Comparison of ENCODE assay signal across 23 cellular contexts in genomic region chr16:65666132-65666869, GRCh38.
DNase-seq lines count a peak whose midpoint lies in the region; ATAC-seq, FAIRE-seq and TF ChIP-seq lines count a peak whose summit lies in the region.
"Had no signal": no experiment of that assay in that cellular context is flagged by ENCODE, and none has a peak within 500 bp of the region (broad histone marks: within the 10 kb centered on the region; RNA-seq: fewer than 3 reads in every experiment).

No MANE protein-coding gene starts in this region.

- TF ChIP-seq CTCF in PC-3 (conservative IDR thresholded peaks at IDR 0.05; ENCODE audit: low read depth, low read length): no peak
- no peak for TF ChIP-seq CTCF in H1 (IDR thresholded peaks at IDR 0.05; ENCODE audit: control extremely low read depth in 1 of 3, insufficient read depth in 1 of 3, low read depth in 1 of 3, low read length in 3 of 3)
- TF ChIP-seq CTCF in nephron progenitor cell (IDR thresholded peaks at IDR 0.05): no peak

- H3K4me1 ChIP-seq in PC-3 (ENCODE audit: insufficient read depth, low read length) (peaks cover 46% of the 10 kb centered on the region), H1 (replicated peaks in 1 of 4; ENCODE audit: control insufficient read depth in 3 of 4, insufficient read depth in 4 of 4, low read length in 3 of 4) (peaks cover 0 to 5% (median 2%) of the 10 kb centered on the region in 4 experiments; a peak in 3 of 7 replicates)
- H3K4me1 ChIP-seq: ascending aorta, gastrocnemius medialis had no signal

- H4K8ac ChIP-seq in H1 (ENCODE audit: extremely low read depth, insufficient read depth, low read length): no peak overlapping the region

- H2BK12ac ChIP-seq in H1 (ENCODE audit: low read depth, low read length): no peak overlapping the region; the same call in 1 of the 2 replicates

- no peak overlapping the region for H2BK120ac ChIP-seq in H1 (replicated peaks; ENCODE audit: low read depth, low read length)

- H3K23ac ChIP-seq in H1 (ENCODE audit: insufficient read length): no peak overlapping the region

- TF ChIP-seq RAD21 in H1 (IDR thresholded peaks at IDR 0.05 in 1 of 2, conservative IDR thresholded peaks at IDR 0.05 in 1 of 2; ENCODE audit: low read depth in 2 of 2, low read length in 2 of 2): no peak

- no peak overlapping the region for H4K5ac ChIP-seq in H1 (ENCODE audit: insufficient read length, low read depth, low read length)

- H3K9ac ChIP-seq in PC-3 (ENCODE audit: low read length) (no peak overlapping the region; the same call in 1 of the 2 replicates), H1 (replicated peaks in 1 of 4; ENCODE audit: extremely low read depth in 1 of 4, low read depth in 3 of 4, low read length in 3 of 4) (no peak overlapping the region)

- peak; percentile 23 for DNase-seq in COLO668 (lab: John Stamatoyannopoulos, UW; ENCODE audit: unreplicated experiment)
- DNase-seq in PC-3: peak; percentile 85
- DNase-seq in H1 (ENCODE audit: low read depth in 1 of 2, low spot score in 2 of 2): no peak
- no peak for DNase-seq in nephron progenitor cell
- DNase-seq in activated T-cell treated with anti-CD3 and anti-CD28 coated beads, Interleukin-2, amount 50 U/mL, for 48 hours: no peak
- no peak for DNase-seq in RCC 7860 (ENCODE audit: low spot score)
- no peak for DNase-seq in NCI-H1417 (lab: John Stamatoyannopoulos, UW)
- DNase-seq: ACHN; activated naive CD4-positive, alpha-beta T cell treated with anti-CD3 and anti-CD28 coated beads, Interleukin-2, amount 10 ng/mL, durations not matched to agents 7 days and 5 days; gastrocnemius medialis; NCI-H1048; NCI-H2081; NCI-H510A treated with DMSO at 0.1 percent for 48 hours; SIG-M5 had no signal

- no peak overlapping the region for H2BK15ac ChIP-seq in H1 (ENCODE audit: low read length)

- no peak overlapping the region for H3K4ac ChIP-seq in H1 (replicated peaks; ENCODE audit: insufficient read length, low read depth, low read length)

- no peaks in the 10 kb centered on the region for H3F3A ChIP-seq in PC-3 (ENCODE audit: low read length, unreplicated experiment)

- no peaks in the 10 kb centered on the region for H3K79me1 ChIP-seq in H1 (ENCODE audit: low read depth, low read length)

- no peak overlapping the region for H3K14ac ChIP-seq in H1 (ENCODE audit: insufficient read length)

- H3K9me3 ChIP-seq in PC-3 (ENCODE audit: low read length): no peaks in the 10 kb centered on the region
- H3K9me3 ChIP-seq in H1 (ENCODE audit: insufficient read depth in 2 of 2, low read depth in 1 of 2, low read length in 1 of 2): peaks cover 0 to 3% of the 10 kb centered on the region in 2 experiments; a peak in 1 of 4 replicates
- H3K9me3 ChIP-seq: ascending aorta, gastrocnemius medialis had no signal

- H3K4me1 Mint-ChIP-seq in nephron progenitor cell: peaks cover 68% of the 10 kb centered on the region
- H3K4me1 Mint-ChIP-seq: activated naive CD4-positive, alpha-beta T cell treated with anti-CD3 and anti-CD28 coated beads, Interleukin-2, amount 10 ng/mL, durations not matched to agents 7 days and 5 days had no signal

- H3K23me2 ChIP-seq in H1 (ENCODE audit: low read depth, low read length): no peaks in the 10 kb centered on the region

- H3K4me2 ChIP-seq in PC-3 (ENCODE audit: low read length) (peak overlapping the region; percentile 60), H1 (ENCODE audit: insufficient read depth in 1 of 2, low read depth in 2 of 2, low read length in 2 of 2) (peak overlapping the region in 1 of 2 experiments; percentile 15; a peak in 1 of 4 replicates)

- no peak overlapping the region; the same call in 1 of the 2 replicates for H2AK5ac ChIP-seq in H1 (ENCODE audit: low read depth, low read length)

- FAIRE-seq in H1 (lab: Jason Lieb, UNC) (no peak), RCC 7860 (lab: Jason Lieb, UNC) (no peak)
- FAIRE-seq: endothelial cell of umbilical vein, G401.6 had no signal

- H3K9me2 ChIP-seq in PC-3 (replicated peaks; ENCODE audit: low read length): no peaks in the 10 kb centered on the region

- POLR2A ChIA-PET in PC-3 (lab: Charles Lee; ENCODE audit: unreplicated experiment) (no interaction called here), H1 (lab: Charles Lee; ENCODE audit: partially characterized antibody) (interaction anchor here (0.9 to 1.2 kb wide), 2 partner anchors 15 to 438 kb away, joined by 3 to 4 read pairs; no protein-coding TSS in a partner anchor)

- 86% methylated on average over 10 of the region's 10 CpGs; no CpG with 5 or more reads in 1 of the 2 experiments for WGBS in H1 (ENCODE audit: extremely low coverage in 1 of 2, insufficient coverage in 1 of 2, insufficient read length in 1 of 2, insufficient replicate concordance in 2 of 2, low coverage in 1 of 2, low lambda C conversion rate in 2 of 2, missing lambda C conversion rate in 1 of 2), 2 experiments

- no peak overlapping the region for H3K56ac ChIP-seq in H1 (replicated peaks; ENCODE audit: insufficient read length, low read depth, low read length)

- H4K91ac ChIP-seq in H1 (replicated peaks; ENCODE audit: insufficient read length, low read length): no peak overlapping the region

- intact Hi-C loops in PC-3 (cut with micrococcal nuclease): loop anchor here (2.0 to 5.0 kb wide), 3 partner anchors 292 to 361 kb away; no protein-coding TSS in a partner anchor

- BruUV-seq in PC-3 (replicated peaks; lab: Mats Ljungman, UMichigan): TSS peak; percentile 67

- TF ChIP-seq POLR2A in H1 (IDR thresholded peaks at IDR 0.05; ENCODE audit: control extremely low read depth in 1 of 2, low read depth in 2 of 2, low read length in 2 of 2): no peak

- H3K36me3 ChIP-seq in PC-3 (ENCODE audit: low read depth, low read length) (no peaks in the 10 kb centered on the region), H1 (ENCODE audit: control insufficient read depth in 2 of 4, insufficient read depth in 4 of 4, low read length in 3 of 4) (no peaks in the 10 kb centered on the region)
- H3K36me3 ChIP-seq: ascending aorta, gastrocnemius medialis had no signal

- no peaks in the 10 kb centered on the region for H3K36me3 Mint-ChIP-seq in nephron progenitor cell (ENCODE audit: low read depth)
- H3K36me3 Mint-ChIP-seq: activated naive CD4-positive, alpha-beta T cell treated with anti-CD3 and anti-CD28 coated beads, Interleukin-2, amount 10 ng/mL, durations not matched to agents 7 days and 5 days had no signal

- 0 out of 2 replicates have a peak overlapping the region, but pooled peaks have one; percentile 7 for H2BK5ac ChIP-seq in H1 (ENCODE audit: low read depth, low read length)

- H3K18ac ChIP-seq in H1 (ENCODE audit: extremely low read depth, low read length): no peak overlapping the region

- no peaks in the 10 kb centered on the region for H3K9me3 Mint-ChIP-seq in nephron progenitor cell
- H3K9me3 Mint-ChIP-seq: neural crest cell had no signal

- H3K4me3 ChIP-seq in PC-3 (ENCODE audit: low read length) (no peak overlapping the region), H1 (ENCODE audit: extremely low read depth in 1 of 4, insufficient read depth in 2 of 4, low read depth in 3 of 4, low read length in 4 of 4) (no peak overlapping the region)
- H3K4me3 ChIP-seq: ascending aorta, coronary artery, gastrocnemius medialis had no signal

- peak overlapping the region; percentile 37; the same call in 1 of the 2 replicates for H2BK20ac ChIP-seq in H1 (ENCODE audit: low read length)

- H4K20me1 ChIP-seq in PC-3 (ENCODE audit: low read length): no peaks in the 10 kb centered on the region
- H4K20me1 ChIP-seq in H1 (replicated peaks in 1 of 2; ENCODE audit: control insufficient read depth in 1 of 2, insufficient read depth in 2 of 2, low read length in 2 of 2): no peaks in the 10 kb centered on the region

- H3K27me3 ChIP-seq in PC-3 (ENCODE audit: low read length) (no peaks in the 10 kb centered on the region), H1 (replicated peaks in 1 of 4; ENCODE audit: control insufficient read depth in 3 of 4, extremely low read depth in 1 of 4, insufficient read depth in 3 of 4, low read length in 3 of 4) (no peaks in the 10 kb centered on the region)
- H3K27me3 ChIP-seq: ascending aorta, gastrocnemius medialis had no signal

- peak overlapping the region; percentile 51 for H3K4me3 Mint-ChIP-seq in nephron progenitor cell
- H3K4me3 Mint-ChIP-seq: activated naive CD4-positive, alpha-beta T cell treated with anti-CD3 and anti-CD28 coated beads, Interleukin-2, amount 10 ng/mL, durations not matched to agents 7 days and 5 days; neural crest cell had no signal

- H3K27me3 Mint-ChIP-seq in nephron progenitor cell (ENCODE audit: low read depth, poor library complexity): no peaks in the 10 kb centered on the region
- H3K27me3 Mint-ChIP-seq: activated naive CD4-positive, alpha-beta T cell treated with anti-CD3 and anti-CD28 coated beads, Interleukin-2, amount 10 ng/mL, durations not matched to agents 7 days and 5 days had no signal

- H3K27ac ChIP-seq in PC-3 (ENCODE audit: low read length): peak overlapping the region; percentile 81
- H3K27ac ChIP-seq in H1 (ENCODE audit: low read depth, low read length): no peak overlapping the region
- H3K27ac ChIP-seq: ascending aorta, C4-2B, coronary artery, gastrocnemius medialis, HL-60, VCaP had no signal

- H3K79me2 ChIP-seq in PC-3 (ENCODE audit: low read length) (no peaks in the 10 kb centered on the region), H1 (ENCODE audit: control insufficient read depth in 1 of 2, insufficient read depth in 2 of 2, low read length in 2 of 2) (no peaks in the 10 kb centered on the region)

- peak overlapping the region; percentile 78 for H3K27ac Mint-ChIP-seq in nephron progenitor cell
- H3K27ac Mint-ChIP-seq: activated naive CD4-positive, alpha-beta T cell treated with anti-CD3 and anti-CD28 coated beads, Interleukin-2, amount 10 ng/mL, durations not matched to agents 7 days and 5 days had no signal

- CTCF ChIA-PET in PC-3 (lab: Charles Lee) (no interaction called here), H1 (lab: Charles Lee; ENCODE audit: partially characterized antibody) (interaction anchor here (0.7 to 2.0 kb wide), 18 partner anchors 9 to 603 kb away, joined by 3 to 14 read pairs (median 3); no protein-coding TSS in a partner anchor)

- ATAC-seq in PC-3 (peak; percentile 86), GM21360 (IDR thresholded peaks at IDR 0.05; ENCODE audit: unreplicated experiment) (no peak)
- ATAC-seq: gastrocnemius medialis had no signal

- H2AFZ ChIP-seq in PC-3 (ENCODE audit: low read length): no peak overlapping the region
- no peak overlapping the region for H2AFZ ChIP-seq in H1 (ENCODE audit: low read length)

- TF ChIP-seq EP300 in H1 (IDR thresholded peaks at IDR 0.05; ENCODE audit: borderline replicate concordance in 1 of 2, low read depth in 2 of 2, low read length in 2 of 2): no peak

TF ChIP-seq in H1, 55 proteins besides CTCF, POLR2A, EP300 and RAD21:
- TF ChIP-seq JUND (IDR thresholded peaks at IDR 0.05; ENCODE audit: low read length) (no peak), KDM1A (IDR thresholded peaks at IDR 0.05; ENCODE audit: borderline replicate concordance, low read length) (peak; percentile 60; the same call in 1 of the 2 replicates)

Comparison
In these comparisons a context has a peak if more than half of its experiments do, and no peak if none do; other contexts are left out.
1. DNase-seq: peak in COLO668 (single experiment) and PC-3 (single experiment); none in H1 (0 of 2), nephron progenitor cell (single experiment), activated T-cell treated with anti-CD3 and anti-CD28 coated beads, Interleukin-2, amount 50 U/mL, for 48 hours (0 of 2), RCC 7860 (single experiment) and NCI-H1417 (0 of 3).